Comparison of ENCODE assay signal across 8 cellular contexts in the genomic region with DNA sequence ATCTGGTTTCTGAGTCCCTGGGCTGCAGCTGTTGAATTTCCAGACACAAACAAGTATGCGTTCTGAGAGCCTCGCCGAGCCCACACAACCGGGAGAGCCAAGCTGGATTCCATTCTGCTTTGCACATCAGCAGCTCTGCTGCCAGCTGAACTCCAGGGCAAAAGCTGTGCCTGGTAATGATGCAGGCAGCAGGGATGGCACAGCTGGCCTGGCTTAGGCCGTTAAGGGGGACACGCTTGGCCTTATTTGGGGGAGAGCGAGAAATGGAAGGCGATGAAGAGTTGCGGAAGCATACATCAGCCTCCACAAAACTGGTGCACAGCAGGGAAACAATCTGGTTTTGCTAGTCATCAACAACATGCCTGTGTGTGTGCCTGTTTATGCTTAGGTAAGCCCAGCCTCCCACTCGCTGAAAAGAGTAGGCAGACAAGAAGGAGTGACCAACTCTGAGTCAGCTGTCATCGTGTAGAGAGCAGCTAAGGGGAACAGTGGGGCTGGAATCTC. TPM values are rescaled to one million over a fixed set of nuclear protein-coding genes. Genes with fewer than 3 reads are reported as not detected.
DNase-seq lines count a peak whose midpoint lies in the region; TF ChIP-seq lines count a peak whose summit lies in the region.

No MANE protein-coding gene starts in this region.

- no peaks in the 10 kb centered on the region for H3K36me3 ChIP-seq in breast epithelium
- H3K36me3 ChIP-seq in smooth muscle cell (ENCODE audit: low read depth), result no peaks in the 10 kb centered on the region

- intact Hi-C loops in breast epithelium (cut with DNase I; ENCODE audit: low total_unique reads), result no loop called here

- H3K4me3 ChIP-seq in breast epithelium (peak overlapping the region in 1 of 3 donors; percentile 42), smooth muscle cell (no peak overlapping the region)

- no peak for TF ChIP-seq CTCF in breast epithelium (IDR thresholded peaks at IDR 0.05)
- TF ChIP-seq CTCF in smooth muscle cell (IDR thresholded peaks at IDR 0.05; ENCODE audit: borderline replicate concordance, insufficient read depth, poor library complexity, severe bottlenecking), result no peak
- no peak for TF ChIP-seq CTCF in GM10266 (IDR thresholded peaks at IDR 0.05; ENCODE audit: control insufficient read depth, insufficient read depth, low read depth, missing control alignments)

- 7% methylated on average over 11 of the region's 11 CpGs for WGBS in smooth muscle cell (ENCODE audit: low lambda C conversion rate)

- peaks cover 24% of the 10 kb centered on the region for H3F3A ChIP-seq in smooth muscle cell (ENCODE audit: low read depth)

- H3K9ac ChIP-seq in smooth muscle cell (ENCODE audit: low read depth), result no peak overlapping the region

- H3K27ac ChIP-seq in breast epithelium, result peak overlapping the region; percentile 63 to 80
- H3K27ac ChIP-seq in smooth muscle cell (ENCODE audit: low read depth), result peak overlapping the region; percentile 81

- H3K79me2 ChIP-seq in smooth muscle cell (ENCODE audit: low read depth), result no peaks in the 10 kb centered on the region

- H3K27me3 ChIP-seq in breast epithelium (no peaks in the 10 kb centered on the region), smooth muscle cell (ENCODE audit: low read depth) (peaks cover 13% of the 10 kb centered on the region)

- H3K4me2 ChIP-seq in smooth muscle cell, result peak overlapping the region; percentile 73

- no peaks in the 10 kb centered on the region for H4K20me1 ChIP-seq in smooth muscle cell (ENCODE audit: low read depth)

- DNase-seq in HPDE6-E6E7 (ENCODE audit: extremely low spot score) (peak; percentile 91), breast epithelium (ENCODE audit: low spot score in 2 of 2) (peak in 1 of 2 donors; percentile 79), iPS-NIHi7 (ENCODE audit: extremely low spot score) (peak; percentile 55), smooth muscle cell (lab: John Stamatoyannopoulos, UW; ENCODE audit: unreplicated experiment) (peak; percentile 40), activated T-cell treated with anti-CD3 and anti-CD28 coated beads for 4 hours (no peak), GM10266 (ENCODE audit: extremely low spot score) (no peak)
- DNase-seq in stimulated activated CD4-positive, alpha-beta T cell treated with anti-CD3 and anti-CD28 coated beads, Interleukin-12 subunit alpha, Interleukin-12 subunit beta, amount 100 ng/mL, for 4 hours, result no peak
- no peak for DNase-seq in stimulated activated CD4-positive, alpha-beta T cell treated with anti-CD3 and anti-CD28 coated beads, Interleukin-4, amount 100 ng/mL, for 24 hours

- H3K9me3 ChIP-seq in breast epithelium (no peaks in the 10 kb centered on the region), smooth muscle cell (replicated peaks; ENCODE audit: low read depth) (no peaks in the 10 kb centered on the region)

- TF ChIP-seq POLR2A in breast epithelium (IDR thresholded peaks at IDR 0.05), result no peak

- H3K4me1 ChIP-seq in breast epithelium (peaks cover 6% of the 10 kb centered on the region in 2 donors), smooth muscle cell (ENCODE audit: low read depth) (no peaks in the 10 kb centered on the region)

- H2AFZ ChIP-seq in smooth muscle cell (ENCODE audit: low read depth), result no peak overlapping the region

RNA-seq across cellular contexts. Expression of a gene that starts 25.1 kb away (rescaled TPM):
- 1 to 10 TPM in 1 of 3 donors, under 1 TPM in 2; 0.32 to 2.0 (median 0.44) TPM for total RNA-seq in breast epithelium
- total RNA-seq in smooth muscle cell, result not detected in 2 replicates
- polyA plus RNA-seq in smooth muscle cell, result 0.21 TPM in 1 of 2 replicates, not detected in the other

RNA-seq across cellular contexts. Expression of a gene that starts 45.1 kb away (rescaled TPM):
- total RNA-seq in breast epithelium, result 10 to 100 TPM; 17.9 to 22.6 (median 21.9) TPM
- 3.4 and 5.3 TPM in 2 replicates for total RNA-seq in smooth muscle cell
- polyA plus RNA-seq in smooth muscle cell, result 0.65 and 1.4 TPM in 2 replicates

Comparison
In these comparisons a context has a peak if more than half of its experiments do, and no peak if none do; other contexts are left out.
1. DNase-seq: peak in HPDE6-E6E7 (single experiment), iPS-NIHi7 (single experiment) and smooth muscle cell (single experiment); none in stimulated activated CD4-positive, alpha-beta T cell treated with anti-CD3 and anti-CD28 coated beads, Interleukin-12 subunit alpha, Interleukin-12 subunit beta, amount 100 ng/mL, for 4 hours (single experiment), stimulated activated CD4-positive, alpha-beta T cell treated with anti-CD3 and anti-CD28 coated beads, Interleukin-4, amount 100 ng/mL, for 24 hours (single experiment), activated T-cell treated with anti-CD3 and anti-CD28 coated beads for 4 hours (single experiment) and GM10266 (single experiment).